In the genomic region with DNA sequence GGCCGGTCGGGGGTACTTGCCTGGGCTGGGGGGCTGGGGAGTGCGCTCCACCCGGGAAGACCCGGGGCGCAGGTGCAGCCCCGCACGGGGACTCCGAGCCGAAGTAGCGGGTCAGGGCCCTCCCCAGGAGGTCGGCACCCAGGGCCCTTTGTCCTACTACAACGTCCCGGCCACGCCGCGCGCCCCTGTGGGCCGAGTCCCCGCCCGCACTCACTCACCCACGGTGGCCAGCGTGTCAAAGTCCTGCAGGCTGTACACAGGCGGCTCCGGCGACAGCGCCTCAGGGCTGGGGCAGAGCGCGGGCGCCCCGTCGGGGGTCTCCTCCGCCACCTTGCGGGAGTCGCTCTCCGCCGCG, we compare ENCODE assay signal across 9 cellular contexts. TPM values are rescaled to one million over a fixed set of nuclear protein-coding genes. Genes with fewer than 3 reads are reported as not detected.
DNase-seq lines count a peak whose midpoint lies in the region; ATAC-seq, FAIRE-seq and TF ChIP-seq lines count a peak whose summit lies in the region.
"Had no signal": no experiment of that assay in that cellular context is flagged by ENCODE, and none has a peak within 500 bp of the region (broad histone marks: within the 10 kb centered on the region; RNA-seq: fewer than 3 reads in every experiment).

No MANE protein-coding gene starts in this region.

- ATAC-seq in Right ventricle myocardium superior (ENCODE audit: poor library complexity), result no peak
- peak; percentile 32 for ATAC-seq in HG03135 (IDR thresholded peaks at IDR 0.05; ENCODE audit: unreplicated experiment)

- H3K27ac ChIP-seq in cardiac muscle cell, result no peak overlapping the region

- H3K36me3 ChIP-seq in cardiac muscle cell, result no peaks in the 10 kb centered on the region

- H3K9me3 ChIP-seq in cardiac muscle cell (ENCODE audit: low read depth), result no peaks in the 10 kb centered on the region

- no peaks in the 10 kb centered on the region for H3K9me3 Mint-ChIP-seq in immature natural killer cell
- H3K9me3 Mint-ChIP-seq in stimulated activated naive CD8-positive, alpha-beta T cell treated with anti-CD3 and anti-CD28 coated beads, Interleukin-15, Interleukin-2, amounts not matched to agents 100 ng/mL and 50 ng/mL, for 24 hours, result no peaks in the 10 kb centered on the region

- TF ChIP-seq CTCF in cardiac muscle cell (IDR thresholded peaks at IDR 0.05; ENCODE audit: low read depth, low read length), result no peak

- peaks cover 10 to 31% (median 26%) of the 10 kb centered on the region in 3 donors for H3K27me3 Mint-ChIP-seq in immature natural killer cell (ENCODE audit: low read depth in 3 of 3)
- no peaks in the 10 kb centered on the region for H3K27me3 Mint-ChIP-seq in stimulated activated naive CD8-positive, alpha-beta T cell treated with anti-CD3 and anti-CD28 coated beads, Interleukin-15, Interleukin-2, amounts not matched to agents 100 ng/mL and 50 ng/mL, for 24 hours

- H3K4me3 Mint-ChIP-seq in immature natural killer cell, result peak overlapping the region in 4 of 5 donors; percentile 95 to 99 (median 96)
- peak overlapping the region; percentile 97 for H3K4me3 Mint-ChIP-seq in stimulated activated naive CD8-positive, alpha-beta T cell treated with anti-CD3 and anti-CD28 coated beads, Interleukin-15, Interleukin-2, amounts not matched to agents 100 ng/mL and 50 ng/mL, for 24 hours

- intact Hi-C loops in Right ventricle myocardium superior (cut with DNase I), result no loop called here

- H3K4me1 ChIP-seq in cardiac muscle cell (ENCODE audit: low read depth), result no peaks in the 10 kb centered on the region

- FAIRE-seq in GM19239 (lab: Jason Lieb, UNC), result no peak
- FAIRE-seq: islet of Langerhans had no signal

- H3K4me1 Mint-ChIP-seq in immature natural killer cell, result peaks cover 46 to 48% of the 10 kb centered on the region in 2 donors
- peaks cover 19% of the 10 kb centered on the region for H3K4me1 Mint-ChIP-seq in stimulated activated naive CD8-positive, alpha-beta T cell treated with anti-CD3 and anti-CD28 coated beads, Interleukin-15, Interleukin-2, amounts not matched to agents 100 ng/mL and 50 ng/mL, for 24 hours (ENCODE audit: low read depth)

- H3K4me3 ChIP-seq in cardiac muscle cell, result peak overlapping the region; percentile 76

- peak overlapping the region in 4 of 6 donors; percentile 94 to 99 (median 98) for H3K27ac Mint-ChIP-seq in immature natural killer cell
- no peak overlapping the region for H3K27ac Mint-ChIP-seq in stimulated activated naive CD8-positive, alpha-beta T cell treated with anti-CD3 and anti-CD28 coated beads, Interleukin-15, Interleukin-2, amounts not matched to agents 100 ng/mL and 50 ng/mL, for 24 hours

- H3K36me3 Mint-ChIP-seq in immature natural killer cell, result no peaks in the 10 kb centered on the region
- no peaks in the 10 kb centered on the region for H3K36me3 Mint-ChIP-seq in stimulated activated naive CD8-positive, alpha-beta T cell treated with anti-CD3 and anti-CD28 coated beads, Interleukin-15, Interleukin-2, amounts not matched to agents 100 ng/mL and 50 ng/mL, for 24 hours (ENCODE audit: low read depth)

- DNase-seq in cardiac muscle cell (ENCODE audit: low read depth in 1 of 2, low spot score in 1 of 2) (no peak), Right ventricle myocardium superior (no peak), immature natural killer cell (no peak), GM19239 (ENCODE audit: insufficient read length, low spot score) (no peak)
- DNase-seq in activated gamma-delta T cell treated with anti-CD3 and anti-CD28 coated beads, Interleukin-2, amount 50 U/mL, for 16 hours (ENCODE audit: low read depth), result peak; percentile 9
- DNase-seq in central memory CD4-positive, alpha-beta T cell, result no peak

- peaks cover 26% of the 10 kb centered on the region for H3K27me3 ChIP-seq in cardiac muscle cell

RNA-seq across cellular contexts. Expression of a gene that starts 0.6 kb away (rescaled TPM):
- 8.0 and 12.2 TPM in 2 replicates for total RNA-seq in cardiac muscle cell
- 8.4 and 24.2 TPM in 2 replicates for polyA plus RNA-seq in cardiac muscle cell
- total RNA-seq in Right ventricle myocardium superior, result 4.8 TPM
- 100 to 1,000 TPM in 1 of 3 donors, 10 to 100 TPM in 2; 65.3 to 117 (median 65.9) TPM for polyA plus RNA-seq in immature natural killer cell
